In the genomic region with DNA sequence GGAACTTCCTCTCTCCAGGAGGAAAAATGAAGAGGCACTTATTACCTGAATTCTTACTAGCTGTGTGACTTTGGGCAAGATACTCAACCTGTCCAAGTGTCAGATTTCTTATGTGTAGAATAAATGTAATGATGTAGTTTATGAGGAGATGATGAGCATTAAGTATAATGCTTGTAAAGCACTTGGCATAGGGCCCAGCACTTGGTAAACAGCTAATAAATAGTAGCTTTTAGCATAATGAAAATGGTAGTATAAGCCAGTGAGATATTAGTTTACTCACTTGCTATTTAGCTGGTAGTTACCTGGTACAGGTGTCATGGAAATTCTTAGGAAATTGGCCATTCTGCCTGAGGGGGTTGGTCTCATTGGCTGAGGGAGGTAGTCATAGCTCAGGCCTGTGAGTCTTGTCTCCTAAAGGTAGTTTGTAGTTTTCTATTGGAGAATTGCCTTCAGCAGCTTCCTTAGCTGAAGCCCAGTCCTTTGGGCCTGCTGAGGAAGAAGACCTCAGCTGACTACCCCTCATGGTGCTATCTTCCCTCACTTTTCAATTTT, we compare ENCODE assay signal across 19 cellular contexts.
DNase-seq lines count a peak whose midpoint lies in the region; ATAC-seq and TF ChIP-seq lines count a peak whose summit lies in the region.
"Had no signal": no experiment of that assay in that cellular context is flagged by ENCODE, and none has a peak within 500 bp of the region (broad histone marks: within the 10 kb centered on the region; RNA-seq: fewer than 3 reads in every experiment).

No MANE protein-coding gene starts in this region.

- no peaks in the 10 kb centered on the region for H3K9me3 Mint-ChIP-seq in endothelial cell (ENCODE audit: unreplicated experiment)
- H3K9me3 Mint-ChIP-seq: CD8-positive, alpha-beta T cell; HFFc6 had no signal

- TF ChIP-seq CTCF in LNCaP clone FGC (IDR thresholded peaks at IDR 0.05; ENCODE audit: control insufficient read depth, extremely low read depth, insufficient read depth) = no peak
- no peak for TF ChIP-seq CTCF in endothelial cell (IDR thresholded peaks at IDR 0.05; ENCODE audit: unreplicated experiment)

- peaks cover 6% of the 10 kb centered on the region for H3K4me1 Mint-ChIP-seq in endothelial cell (ENCODE audit: unreplicated experiment)

- peak in 2 of 3 experiments; percentile 54 to 72 for DNase-seq in NCI-H1417 (lab: John Stamatoyannopoulos, UW)
- no peak for DNase-seq in NCI-H1417 treated with DMSO at 0.1 percent for 48 hours (lab: John Stamatoyannopoulos, UW)
- DNase-seq in LNCaP clone FGC (ENCODE audit: low read depth) = peak; percentile 85
- DNase-seq in NCI-H748 (lab: John Stamatoyannopoulos, UW; ENCODE audit: unreplicated experiment) = peak; percentile 85
- no peak for DNase-seq in endothelial cell (ENCODE audit: low spot score)
- no peak for DNase-seq in activated CD8-positive, alpha-beta memory T cell treated with anti-CD3 and anti-CD28 coated beads for 24 hours
- DNase-seq in activated CD8-positive, alpha-beta memory T cell treated with anti-CD3 and anti-CD28 coated beads, Interleukin-2, amount 50 U/mL, for 48 hours = no peak
- DNase-seq: 8988T; CD8-positive, alpha-beta T cell; GF-D8; HFFc6; IMR-90; NCI-H2081 treated with DMSO at 0.1 percent for 48 hours; NCI-H226; NCI-H82; SHP77; T-helper 1 cell had no signal

- ATAC-seq in GM21367 (IDR thresholded peaks at IDR 0.05; ENCODE audit: unreplicated experiment) = no peak
- ATAC-seq: CD8-positive, alpha-beta T cell; SK-N-SH treated with all-trans-retinoic acid at 6 μM for 48 hours had no signal

- peaks cover 1% of the 10 kb centered on the region for H3K27me3 Mint-ChIP-seq in endothelial cell (ENCODE audit: unreplicated experiment)

- no peak overlapping the region for H3K4me3 Mint-ChIP-seq in endothelial cell (ENCODE audit: unreplicated experiment)
- H3K4me3 Mint-ChIP-seq: CD8-positive, alpha-beta T cell; HFFc6 had no signal

- peak overlapping the region; percentile 23 for H3K4me3 ChIP-seq in LNCaP clone FGC (ENCODE audit: low read depth, low read length)

- H3K36me3 Mint-ChIP-seq in endothelial cell (ENCODE audit: low read depth, unreplicated experiment) = peaks cover 10% of the 10 kb centered on the region
- H3K36me3 Mint-ChIP-seq: CD8-positive, alpha-beta T cell had no signal

- H3K27ac Mint-ChIP-seq in endothelial cell (ENCODE audit: unreplicated experiment) = peak overlapping the region; percentile 39
- H3K27ac Mint-ChIP-seq: CD8-positive, alpha-beta T cell; HFFc6 had no signal

Comparison
In these comparisons a context has a peak if more than half of its experiments do, and no peak if none do; other contexts are left out.
1. DNase-seq: peak in NCI-H1417 (2 of 3), LNCaP clone FGC (single experiment) and NCI-H748 (single experiment); none in NCI-H1417 treated with DMSO at 0.1 percent for 48 hours (single experiment), endothelial cell (single experiment), activated CD8-positive, alpha-beta memory T cell treated with anti-CD3 and anti-CD28 coated beads for 24 hours (single experiment) and activated CD8-positive, alpha-beta memory T cell treated with anti-CD3 and anti-CD28 coated beads, Interleukin-2, amount 50 U/mL, for 48 hours (single experiment).